In genomic region chr14:68942281-68943035, GRCh38 we compare ENCODE assay signal across 1 cellular context.
TF ChIP-seq lines count a peak whose summit lies in the region.

No MANE protein-coding gene starts in this region.

TF ChIP-seq in A549, 52 proteins besides CTCF, POLR2A, EP300 and RAD21 (continued from another document):
- TF ChIP-seq ZNF302 (CRISPR knock-in tag; IDR thresholded peaks at IDR 0.05) = no peak
- no peak; the same call in 1 of the 2 replicates for TF ChIP-seq HEYL (CRISPR knock-in tag; IDR thresholded peaks at IDR 0.05)
